Comparison of ENCODE assay signal across 28 cellular contexts in the genomic region with DNA sequence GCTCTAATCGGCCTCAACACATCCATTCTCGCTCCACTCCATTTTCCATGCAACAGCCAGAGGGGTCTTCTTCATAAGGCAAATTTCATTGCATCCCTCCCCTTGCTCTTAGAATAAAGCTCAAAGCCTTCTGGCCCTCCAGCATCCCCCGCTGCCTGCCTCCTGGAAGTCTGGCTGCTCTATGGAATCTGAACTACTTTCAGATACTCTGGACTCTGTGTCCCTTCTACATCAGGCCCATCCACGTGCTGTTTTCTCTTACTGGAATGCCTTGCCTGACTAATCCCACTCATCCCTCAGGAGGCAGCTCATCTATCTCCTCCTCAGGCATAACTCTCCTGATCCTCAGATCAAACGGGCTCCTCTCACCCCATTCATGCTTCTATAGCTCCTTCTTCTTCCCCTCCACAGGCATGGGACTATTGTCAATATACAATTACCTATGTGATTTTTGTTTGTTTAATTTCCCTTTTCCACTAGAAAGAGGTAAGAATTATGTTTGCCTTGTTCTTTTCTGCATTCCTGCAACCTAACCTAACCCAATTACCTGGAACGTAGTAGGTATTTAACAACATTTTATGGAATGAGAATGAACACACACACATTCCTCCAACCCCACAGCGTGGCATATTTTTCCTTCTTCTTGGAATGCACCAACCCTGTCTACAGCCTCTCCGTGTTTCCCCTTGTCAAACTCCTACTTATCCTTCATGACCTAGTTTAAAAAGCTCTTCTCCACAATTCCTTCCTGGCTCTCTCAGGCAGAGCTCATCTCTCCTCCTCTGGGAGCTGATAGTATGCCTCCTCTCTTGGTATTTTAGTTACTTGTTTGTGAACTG. TPM values are rescaled to one million over a fixed set of nuclear protein-coding genes. Genes with fewer than 3 reads are reported as not detected.
DNase-seq lines count a peak whose midpoint lies in the region; ATAC-seq and TF ChIP-seq lines count a peak whose summit lies in the region.
"Had no signal": no experiment of that assay in that cellular context is flagged by ENCODE, and none has a peak within 500 bp of the region (broad histone marks: within the 10 kb centered on the region; RNA-seq: fewer than 3 reads in every experiment).

No MANE protein-coding gene starts in this region.

- no peaks in the 10 kb centered on the region for H3K9me3 ChIP-seq in upper lobe of right lung
- H3K9me3 ChIP-seq: HAP-1, MG63, right lobe of liver had no signal

- no peaks in the 10 kb centered on the region for H3K9me3 Mint-ChIP-seq in activated naive CD8-positive, alpha-beta T cell (ENCODE audit: low read depth)
- no peaks in the 10 kb centered on the region for H3K9me3 Mint-ChIP-seq in activated naive CD8-positive, alpha-beta T cell treated with anti-CD3 and anti-CD28 coated beads, Interleukin-2, amount 50 U/mL, for 24 hours
- no peaks in the 10 kb centered on the region for H3K9me3 Mint-ChIP-seq in activated naive CD8-positive, alpha-beta T cell treated with anti-CD3 and anti-CD28 coated beads for 36 hours
- H3K9me3 Mint-ChIP-seq: immature natural killer cell; nephron; stimulated activated effector memory CD8-positive, alpha-beta T cell treated with anti-CD3 and anti-CD28 coated beads, Interleukin-12 subunit alpha, Interleukin-12 subunit beta, amount 100 ng/mL, for 72 hours; T-helper 1 cell treated with Interleukin-12 subunit alpha and Interleukin-12 subunit beta and Interleukin-4 antibody, amounts not matched to agents 30 μg/mL and 1 μg/mL, for 36 hours had no signal

- no peak for TF ChIP-seq CTCF in upper lobe of right lung (IDR thresholded peaks at IDR 0.05)
- no peak for TF ChIP-seq CTCF in RWPE1 (conservative IDR thresholded peaks at IDR 0.05; ENCODE audit: low read depth)

- intact Hi-C loops in upper lobe of right lung (cut with DNase I): no loop called here

- no peaks in the 10 kb centered on the region for H3K36me3 Mint-ChIP-seq in activated naive CD8-positive, alpha-beta T cell
- no peaks in the 10 kb centered on the region for H3K36me3 Mint-ChIP-seq in activated naive CD8-positive, alpha-beta T cell treated with anti-CD3 and anti-CD28 coated beads, Interleukin-2, amount 50 U/mL, for 24 hours (ENCODE audit: low read depth)
- peaks cover 4% of the 10 kb centered on the region for H3K36me3 Mint-ChIP-seq in activated naive CD8-positive, alpha-beta T cell treated with anti-CD3 and anti-CD28 coated beads for 36 hours
- H3K36me3 Mint-ChIP-seq: stimulated activated effector memory CD8-positive, alpha-beta T cell treated with anti-CD3 and anti-CD28 coated beads, Interleukin-12 subunit alpha, Interleukin-12 subunit beta, amount 100 ng/mL, for 72 hours had no signal

- no peak overlapping the region for H3K4me3 ChIP-seq in upper lobe of right lung
- H3K4me3 ChIP-seq: HAP-1, MG63, right lobe of liver had no signal

- no peaks in the 10 kb centered on the region for H3K4me1 ChIP-seq in upper lobe of right lung
- H3K4me1 ChIP-seq: HAP-1, parathyroid adenoma, right lobe of liver had no signal

- H3K27me3 Mint-ChIP-seq in activated naive CD8-positive, alpha-beta T cell: no peaks in the 10 kb centered on the region
- no peaks in the 10 kb centered on the region for H3K27me3 Mint-ChIP-seq in activated naive CD8-positive, alpha-beta T cell treated with anti-CD3 and anti-CD28 coated beads, Interleukin-2, amount 50 U/mL, for 24 hours
- no peaks in the 10 kb centered on the region for H3K27me3 Mint-ChIP-seq in activated naive CD8-positive, alpha-beta T cell treated with anti-CD3 and anti-CD28 coated beads for 36 hours

- CTCF ChIA-PET in RWPE1 (lab: Yijun Ruan, JAX): no interaction called here

- no peaks in the 10 kb centered on the region for H3K36me3 ChIP-seq in upper lobe of right lung
- H3K36me3 ChIP-seq: HAP-1, MG63, right lobe of liver had no signal

- H3K27ac ChIP-seq in upper lobe of right lung (no peak overlapping the region), RWPE1 (no peak overlapping the region)
- H3K27ac ChIP-seq: parathyroid adenoma, right lobe of liver had no signal

- no peak overlapping the region for H3K4me3 Mint-ChIP-seq in activated naive CD8-positive, alpha-beta T cell
- no peak overlapping the region for H3K4me3 Mint-ChIP-seq in activated naive CD8-positive, alpha-beta T cell treated with anti-CD3 and anti-CD28 coated beads, Interleukin-2, amount 50 U/mL, for 24 hours
- H3K4me3 Mint-ChIP-seq in activated naive CD8-positive, alpha-beta T cell treated with anti-CD3 and anti-CD28 coated beads for 36 hours: no peak overlapping the region
- H3K4me3 Mint-ChIP-seq: immature natural killer cell; nephron; stimulated activated effector memory CD8-positive, alpha-beta T cell treated with anti-CD3 and anti-CD28 coated beads, Interleukin-12 subunit alpha, Interleukin-12 subunit beta, amount 100 ng/mL, for 72 hours; T-helper 1 cell treated with Interleukin-12 subunit alpha and Interleukin-12 subunit beta and Interleukin-4 antibody, amounts not matched to agents 30 μg/mL and 1 μg/mL, for 36 hours had no signal

- POLR2A ChIA-PET in RWPE1 (lab: Yijun Ruan, JAX; ENCODE audit: low non-redundant PET): no interaction called here

- peaks cover 42% of the 10 kb centered on the region for H3K4me1 Mint-ChIP-seq in activated naive CD8-positive, alpha-beta T cell (ENCODE audit: low read depth)
- peaks cover 64% of the 10 kb centered on the region for H3K4me1 Mint-ChIP-seq in activated naive CD8-positive, alpha-beta T cell treated with anti-CD3 and anti-CD28 coated beads, Interleukin-2, amount 50 U/mL, for 24 hours
- H3K4me1 Mint-ChIP-seq in activated naive CD8-positive, alpha-beta T cell treated with anti-CD3 and anti-CD28 coated beads for 36 hours: peaks cover 40% of the 10 kb centered on the region

- DNase-seq in activated naive CD8-positive, alpha-beta T cell treated with anti-CD3 and anti-CD28 coated beads, Interleukin-2, amount 50 U/mL, for 24 hours: no peak
- no peak for DNase-seq in activated naive CD8-positive, alpha-beta T cell treated with anti-CD3 and anti-CD28 coated beads for 36 hours
- DNase-seq in mesenteric fat pad (ENCODE audit: low spot score) (peak; percentile 53), upper lobe of right lung (no peak), RWPE1 (ENCODE audit: low spot score) (no peak), CD1c-positive myeloid dendritic cell (ENCODE audit: extremely low spot score) (no peak), NCI-H1048 (lab: John Stamatoyannopoulos, UW) (no peak)
- DNase-seq: activated effector memory CD4-positive, alpha-beta T cell treated with anti-CD3 and anti-CD28 coated beads, Interleukin-2, amount 50 U/mL, for 16 hours; cerebellar nuclear complex; GF-D8; hypothalamus; immature natural killer cell; KG1; left ventricle myocardium superior; MG63; midbrain; NCI-H1417 treated with DMSO at 0.1 percent for 48 hours; NCI-H2081 treated with DMSO at 0.1 percent for 48 hours; NCI-H82; right lobe of liver; stimulated activated CD4-positive, alpha-beta T cell treated with anti-CD3 and anti-CD28 coated beads, Interleukin-12 subunit alpha, Interleukin-12 subunit beta, amount 100 ng/mL, for 4 hours; stimulated activated CD4-positive, alpha-beta T cell treated with anti-CD3 and anti-CD28 coated beads, Interleukin-4, amount 100 ng/mL, for 1 hour had no signal

- peak overlapping the region; percentile 23 for H3K27ac Mint-ChIP-seq in activated naive CD8-positive, alpha-beta T cell
- H3K27ac Mint-ChIP-seq in activated naive CD8-positive, alpha-beta T cell treated with anti-CD3 and anti-CD28 coated beads, Interleukin-2, amount 50 U/mL, for 24 hours: no peak overlapping the region
- H3K27ac Mint-ChIP-seq in activated naive CD8-positive, alpha-beta T cell treated with anti-CD3 and anti-CD28 coated beads for 36 hours: peak overlapping the region; percentile 9
- H3K27ac Mint-ChIP-seq: stimulated activated effector memory CD8-positive, alpha-beta T cell treated with anti-CD3 and anti-CD28 coated beads, Interleukin-12 subunit alpha, Interleukin-12 subunit beta, amount 100 ng/mL, for 72 hours; T-helper 1 cell treated with Interleukin-12 subunit alpha and Interleukin-12 subunit beta and Interleukin-4 antibody, amounts not matched to agents 30 μg/mL and 1 μg/mL, for 36 hours had no signal

- no peaks in the 10 kb centered on the region for H3K27me3 ChIP-seq in upper lobe of right lung
- H3K27me3 ChIP-seq: MG63, right lobe of liver had no signal

- ATAC-seq in activated naive CD8-positive, alpha-beta T cell treated with anti-CD3 and anti-CD28 coated beads, Interleukin-2, amount 50 U/mL, for 24 hours: no peak
- ATAC-seq in upper lobe of right lung: peak; percentile 26
- ATAC-seq: left ventricle myocardium superior; right lobe of liver; stimulated activated effector memory CD8-positive, alpha-beta T cell treated with anti-CD3 and anti-CD28 coated beads, Interleukin-12 subunit alpha, Interleukin-12 subunit beta, amount 100 ng/mL, for 72 hours had no signal

RNA-seq across cellular contexts. Expression of gene LBH, which starts 49.5 kb away (rescaled TPM):
- 10 to 100 TPM; 85.0 to 89.2 TPM for total RNA-seq in activated naive CD8-positive, alpha-beta T cell treated with anti-CD3 and anti-CD28 coated beads for 36 hours
- total RNA-seq in mesenteric fat pad (34.9 TPM), upper lobe of right lung (272 TPM)
